Comparison of ENCODE assay signal across 9 cellular contexts in the genomic region with DNA sequence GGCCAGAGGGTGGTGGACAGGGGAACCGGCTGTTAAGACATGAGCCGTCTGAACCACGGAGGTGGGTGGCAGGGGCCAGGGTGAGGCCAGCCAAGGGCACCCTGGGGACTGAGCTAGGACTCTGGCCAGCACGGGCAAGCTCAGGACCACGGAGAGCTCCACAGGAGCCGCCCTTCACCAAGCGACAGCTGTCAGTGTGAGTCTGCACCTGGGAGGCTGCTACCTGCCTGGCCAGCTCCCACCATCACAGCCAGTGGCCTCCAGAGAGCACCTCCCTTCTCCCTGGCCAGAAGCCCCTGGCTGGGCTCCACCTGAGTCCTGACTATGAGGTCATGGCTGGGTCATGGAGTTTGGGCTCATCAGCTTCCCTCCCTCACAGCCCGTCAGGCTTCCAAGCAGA. TPM values are rescaled to one million over a fixed set of nuclear protein-coding genes. Genes with fewer than 3 reads are reported as not detected.
DNase-seq lines count a peak whose midpoint lies in the region; ATAC-seq, FAIRE-seq and TF ChIP-seq lines count a peak whose summit lies in the region.
"Had no signal": no experiment of that assay in that cellular context is flagged by ENCODE, and none has a peak within 500 bp of the region (broad histone marks: within the 10 kb centered on the region; RNA-seq: fewer than 3 reads in every experiment).

No MANE protein-coding gene starts in this region.

- H3K79me2 ChIP-seq in HCT116 (ENCODE audit: insufficient read depth, low read length) (no peaks in the 10 kb centered on the region), H1 (ENCODE audit: control insufficient read depth in 1 of 2, insufficient read depth in 2 of 2, low read length in 2 of 2) (no peaks in the 10 kb centered on the region)

- H3K27me3 ChIP-seq in HCT116 (ENCODE audit: insufficient read depth, low read length) (no peaks in the 10 kb centered on the region), H1 (replicated peaks in 1 of 4; ENCODE audit: control insufficient read depth in 3 of 4, extremely low read depth in 1 of 4, insufficient read depth in 3 of 4, low read length in 3 of 4) (no peaks in the 10 kb centered on the region; a peak in 1 of 7 replicates), pancreas (no peaks in the 10 kb centered on the region), aorta (ENCODE audit: control insufficient read depth in 1 of 2, insufficient read depth in 2 of 2, low read length in 1 of 2) (no peaks in the 10 kb centered on the region)

- CTCF ChIA-PET in HCT116 (lab: Charles Lee) (interaction anchor here (1.2 kb wide), 1 partner anchor 561 kb away, joined by 3 read pairs; no protein-coding TSS in a partner anchor), H1 (lab: Charles Lee; ENCODE audit: partially characterized antibody) (interaction anchor here (0.7 to 11.1 kb wide), 12 partner anchors 11 to 129 kb away, joined by 3 to 120 read pairs (median 4); no protein-coding TSS in a partner anchor)

- no peak overlapping the region for H4K91ac ChIP-seq in H1 (replicated peaks; ENCODE audit: insufficient read length, low read length)

- H3K9ac ChIP-seq in HCT116 (ENCODE audit: low read length) = no peak overlapping the region
- no peak overlapping the region for H3K9ac ChIP-seq in H1 (replicated peaks in 1 of 4; ENCODE audit: extremely low read depth in 1 of 4, low read depth in 3 of 4, low read length in 3 of 4)

- DNase-seq in HCT116 (ENCODE audit: low read depth, low spot score) (no peak), H1 (ENCODE audit: low read depth in 1 of 2, low spot score in 2 of 2) (peak in 1 of 2 experiments; percentile 85), pancreas (peak in 5 of 6 donors; percentile 43 to 86 (median 65)), aorta (no peak), KG1 (lab: John Stamatoyannopoulos, UW) (no peak)
- DNase-seq: central memory CD4-positive, alpha-beta T cell; DMS79 had no signal

- TF ChIP-seq POLR2A in HCT116 (IDR thresholded peaks at IDR 0.05; ENCODE audit: borderline replicate concordance, extremely low read depth, insufficient read depth, insufficient read length) (no peak), H1 (IDR thresholded peaks at IDR 0.05; ENCODE audit: control extremely low read depth in 1 of 2, low read depth in 2 of 2, low read length in 2 of 2) (no peak)

- H2BK120ac ChIP-seq in H1 (replicated peaks; ENCODE audit: low read depth, low read length) = no peak overlapping the region

- TF ChIP-seq CTCF in HCT116 (IDR thresholded peaks at IDR 0.05 in 2 of 3, conservative IDR thresholded peaks at IDR 0.05 in 1 of 3; ENCODE audit: borderline replicate concordance in 1 of 3, insufficient read depth in 1 of 3, low read depth in 2 of 3, low read length in 2 of 3) (no peak), H1 (IDR thresholded peaks at IDR 0.05; ENCODE audit: control extremely low read depth in 1 of 3, insufficient read depth in 1 of 3, low read depth in 1 of 3, low read length in 3 of 3) (no peak), pancreas (IDR thresholded peaks at IDR 0.05) (no peak)

- no peak for TF ChIP-seq EP300 in H1 (IDR thresholded peaks at IDR 0.05; ENCODE audit: borderline replicate concordance in 1 of 2, low read depth in 2 of 2, low read length in 2 of 2)

- H2AFZ ChIP-seq in HCT116 (ENCODE audit: low read depth, low read length, poor library complexity, severe bottlenecking) (no peak overlapping the region), H1 (ENCODE audit: low read length) (no peak overlapping the region)

- H2BK12ac ChIP-seq in H1 (ENCODE audit: low read depth, low read length) = no peak overlapping the region

- no peak overlapping the region for H3K27ac ChIP-seq in HCT116 (ENCODE audit: low read depth, low read length)
- no peak overlapping the region for H3K27ac ChIP-seq in H1 (ENCODE audit: low read depth, low read length)
- no peak overlapping the region for H3K27ac ChIP-seq in pancreas
- no peak overlapping the region for H3K27ac ChIP-seq in aorta (ENCODE audit: low read depth in 1 of 2, low read length in 2 of 2)

- no peak overlapping the region for H3K18ac ChIP-seq in H1 (ENCODE audit: extremely low read depth, low read length)

- no peak overlapping the region for H2AK5ac ChIP-seq in H1 (ENCODE audit: low read depth, low read length)

- ATAC-seq in HCT116 = peak; percentile 76
- ATAC-seq in pancreas = peak; percentile 56 to 81 (median 71)
- ATAC-seq in aorta (ENCODE audit: low FRiP score) = no peak
- ATAC-seq in GM21576 (IDR thresholded peaks at IDR 0.05; ENCODE audit: unreplicated experiment) = no peak

- H3K14ac ChIP-seq in H1 (ENCODE audit: insufficient read length) = no peak overlapping the region

- H3K9me2 ChIP-seq in HCT116 (ENCODE audit: insufficient read depth) = no peaks in the 10 kb centered on the region

- TF ChIP-seq RAD21 in HCT116 (IDR thresholded peaks at IDR 0.05; ENCODE audit: low read depth) (no peak), H1 (IDR thresholded peaks at IDR 0.05 in 1 of 2, conservative IDR thresholded peaks at IDR 0.05 in 1 of 2; ENCODE audit: low read depth in 2 of 2, low read length in 2 of 2) (peak in 1 of 2 experiments; percentile 5; a peak in 1 of 4 replicates)

- H3K9me3 ChIP-seq in HCT116 (ENCODE audit: control insufficient read depth in 1 of 2, insufficient read depth in 1 of 2, low read depth in 1 of 2, low read length in 2 of 2) = no peaks in the 10 kb centered on the region
- H3K9me3 ChIP-seq in H1 (ENCODE audit: insufficient read depth in 2 of 2, low read depth in 1 of 2, low read length in 1 of 2) = no peaks in the 10 kb centered on the region
- no peaks in the 10 kb centered on the region for H3K9me3 ChIP-seq in pancreas
- no peaks in the 10 kb centered on the region for H3K9me3 ChIP-seq in aorta (ENCODE audit: control insufficient read depth, low read length)

- H3K4me1 ChIP-seq in HCT116 (ENCODE audit: control insufficient read depth in 1 of 2, insufficient read depth in 2 of 2, low read length in 2 of 2) (no peaks in the 10 kb centered on the region), H1 (replicated peaks in 1 of 4; ENCODE audit: control insufficient read depth in 3 of 4, insufficient read depth in 4 of 4, low read length in 3 of 4) (peaks cover 4 to 15% (median 9%) of the 10 kb centered on the region in 4 experiments; a peak in 6 of 7 replicates), pancreas (peaks cover 6 to 11% (median 10%) of the 10 kb centered on the region in 3 donors), aorta (ENCODE audit: control insufficient read depth in 1 of 2, insufficient read depth in 2 of 2, low read length in 2 of 2) (no peaks in the 10 kb centered on the region)

- no TSS peak for BruUV-seq in HCT116 (replicated peaks; lab: Mats Ljungman, UMichigan)

- no peak overlapping the region for H3K23ac ChIP-seq in H1 (ENCODE audit: insufficient read length)

- FAIRE-seq in H1 (lab: Jason Lieb, UNC) (no peak), pancreas (lab: Jason Lieb, UNC) (no peak)

- H2BK5ac ChIP-seq in H1 (ENCODE audit: low read depth, low read length) = no peak overlapping the region

- no peak overlapping the region for H4K8ac ChIP-seq in H1 (ENCODE audit: extremely low read depth, insufficient read depth, low read length)

- H3K4me3 ChIP-seq in HCT116 (replicated peaks in 1 of 2; ENCODE audit: low read depth in 1 of 2, low read length in 2 of 2) = no peak overlapping the region
- H3K4me3 ChIP-seq in H1 (ENCODE audit: extremely low read depth in 1 of 4, insufficient read depth in 2 of 4, low read depth in 3 of 4, low read length in 4 of 4) = no peak overlapping the region
- no peak overlapping the region for H3K4me3 ChIP-seq in pancreas
- no peak overlapping the region for H3K4me3 ChIP-seq in aorta (ENCODE audit: low read length in 2 of 2)

- H3K4ac ChIP-seq in H1 (replicated peaks; ENCODE audit: insufficient read length, low read depth, low read length) = no peak overlapping the region

- H3K36me3 ChIP-seq in HCT116 (ENCODE audit: control insufficient read depth in 1 of 2, insufficient read depth in 2 of 2, low read length in 2 of 2) (no peaks in the 10 kb centered on the region), H1 (ENCODE audit: control insufficient read depth in 2 of 4, insufficient read depth in 4 of 4, low read length in 3 of 4) (no peaks in the 10 kb centered on the region), pancreas (no peaks in the 10 kb centered on the region), aorta (ENCODE audit: control insufficient read depth in 1 of 2, insufficient read depth in 2 of 2, low read length in 1 of 2) (no peaks in the 10 kb centered on the region)

- peaks cover 3% of the 10 kb centered on the region for H3K79me1 ChIP-seq in H1 (ENCODE audit: low read depth, low read length)

- H3K56ac ChIP-seq in H1 (replicated peaks; ENCODE audit: insufficient read length, low read depth, low read length) = no peak overlapping the region

- H3K23me2 ChIP-seq in H1 (ENCODE audit: low read depth, low read length) = no peaks in the 10 kb centered on the region

- H4K20me1 ChIP-seq in HCT116 (ENCODE audit: insufficient read depth) = no peaks in the 10 kb centered on the region
- peaks cover 9 to 17% of the 10 kb centered on the region in 2 experiments for H4K20me1 ChIP-seq in H1 (replicated peaks in 1 of 2; ENCODE audit: control insufficient read depth in 1 of 2, insufficient read depth in 2 of 2, low read length in 2 of 2)

- 69% methylated on average over 7 of the region's 8 CpGs; no CpG with 5 or more reads in 1 of the 2 experiments for WGBS in H1 (ENCODE audit: extremely low coverage in 1 of 2, insufficient coverage in 1 of 2, insufficient read length in 1 of 2, insufficient replicate concordance in 2 of 2, low coverage in 1 of 2, low lambda C conversion rate in 2 of 2, missing lambda C conversion rate in 1 of 2), 2 experiments
- WGBS in pancreas, 2 donors = 29 to 32% methylated on average over 8 of the region's 8 CpGs
- whole genome bisulfite sequencing in aorta, 2 donors = 20% methylated on average over 8 of the region's 8 CpGs

- intact Hi-C loops in HCT116 (cut with micrococcal nuclease) (no loop called here), pancreas (cut with DNase I) (no loop called here), aorta (cut with DNase I) (no loop called here)

- no peak overlapping the region for H3K4me2 ChIP-seq in HCT116 (ENCODE audit: low read length)
- H3K4me2 ChIP-seq in H1 (ENCODE audit: insufficient read depth in 1 of 2, low read depth in 2 of 2, low read length in 2 of 2) = no peak overlapping the region

- H2BK20ac ChIP-seq in H1 (ENCODE audit: low read length) = no peak overlapping the region

- H4K5ac ChIP-seq in H1 (ENCODE audit: insufficient read length, low read depth, low read length) = no peak overlapping the region

- RAD21 ChIA-PET in HCT116 (lab: Charles Lee; ENCODE audit: low non-redundant PET in 1 of 2, low total read pairs in 2 of 2, uncharacterized antibody in 2 of 2, unreplicated experiment in 2 of 2) = no interaction called here

- H2BK15ac ChIP-seq in H1 (ENCODE audit: low read length) = no peak overlapping the region

- POLR2A ChIA-PET in HCT116 (lab: Charles Lee) = interaction anchor here (0.7 kb wide), 1 partner anchor 48 kb away, joined by 4 read pairs; no protein-coding TSS in a partner anchor
- POLR2A ChIA-PET in H1 (lab: Charles Lee; ENCODE audit: partially characterized antibody) = interaction anchor here (0.7 to 2.0 kb wide), 8 partner anchors 10 to 164 kb away, joined by 3 to 7 read pairs (median 4); partner anchors contain the start of gene RPL3

RNA-seq across cellular contexts. Expression of gene MGAT3, which starts 21.6 kb away (rescaled TPM):
- total RNA-seq in HCT116 (2021; ENCODE audit: unreplicated experiment) = 0.20 TPM
- not detected in 2 replicates for polyA plus RNA-seq in HCT116 (2012)
- polyA plus RNA-seq in PFSK-1 (2012; ENCODE audit: insufficient read length, low read depth) = 0.72 TPM
- total RNA-seq in H1 (2021; fragmentation: NEBNext Ultra II Directional; extraction: Animal tissue kit (Norgen Biotek cat#: 25700)) = 8.5 and 9.2 TPM in 2 replicates
- 4.3 and 6.3 TPM in 2 replicates for polyA plus RNA-seq in H1 (2011; rRNA removed)
- polyA plus RNA-seq in H1 (2011; cell fraction: cytosol; rRNA removed) = 4.7 TPM
- polyA plus RNA-seq in H1 (2011; cell fraction: nucleus; rRNA removed) = 6.4 TPM
- polyA plus RNA-seq in H1 (2012, experiment 1 of 2) = 6.4 to 8.6 TPM (median 7.1 TPM) in 4 replicates
- 5.9 TPM for polyA plus RNA-seq in H1 (2012, experiment 2 of 2)
- 5.5 TPM for polyA plus RNA-seq in H1 (2013, experiment 1 of 2)
- 5.2 TPM for polyA plus RNA-seq in H1 (2013, experiment 2 of 2)
- polyA minus RNA-seq in H1 (2011; rRNA and poly(A)+ RNA removed) = 5.9 and 6.3 TPM in 2 replicates
- polyA minus RNA-seq in H1 (2011; cell fraction: cytosol; rRNA and poly(A)+ RNA removed) = 7.0 TPM
- polyA minus RNA-seq in H1 (2011; cell fraction: nucleus; rRNA and poly(A)+ RNA removed) = 4.2 TPM
- total RNA-seq in pancreas = 1 to 10 TPM; 1.6 to 4.2 (median 2.5) TPM
- polyA plus RNA-seq in pancreas = 1 to 10 TPM; 1.5 to 1.9 TPM
- 10 to 100 TPM in 1 of 2 donors, 1 to 10 TPM in 1; 2.5 to 11.0 TPM for total RNA-seq in aorta
- polyA plus RNA-seq in aorta = 1 to 10 TPM in 1 of 2 donors, under 1 TPM in 1; 0.26 to 1.1 TPM

RNA-seq across cellular contexts. Expression of gene MIEF1, which starts 23.6 kb away (rescaled TPM):
- 42.8 TPM for total RNA-seq in HCT116 (2021; ENCODE audit: unreplicated experiment)
- polyA plus RNA-seq in HCT116 (2012) = 23.4 and 23.7 TPM in 2 replicates
- polyA plus RNA-seq in PFSK-1 (2012; ENCODE audit: insufficient read length, low read depth) = 57.0 TPM
- 31.4 and 32.7 TPM in 2 replicates for total RNA-seq in H1 (2021; fragmentation: NEBNext Ultra II Directional; extraction: Animal tissue kit (Norgen Biotek cat#: 25700))
- polyA plus RNA-seq in H1 (2011; rRNA removed) = 16.8 and 21.0 TPM in 2 replicates
- polyA plus RNA-seq in H1 (2011; cell fraction: cytosol; rRNA removed) = 16.4 TPM
- polyA plus RNA-seq in H1 (2011; cell fraction: nucleus; rRNA removed) = 18.5 TPM
- polyA plus RNA-seq in H1 (2012, experiment 1 of 2) = 22.0 to 25.2 TPM (median 22.9 TPM) in 4 replicates
- 14.3 TPM for polyA plus RNA-seq in H1 (2012, experiment 2 of 2)
- 18.5 TPM for polyA plus RNA-seq in H1 (2013, experiment 1 of 2)
- polyA plus RNA-seq in H1 (2013, experiment 2 of 2) = 18.4 TPM
- polyA minus RNA-seq in H1 (2011; rRNA and poly(A)+ RNA removed) = 36.0 and 36.1 TPM in 2 replicates
- polyA minus RNA-seq in H1 (2011; cell fraction: cytosol; rRNA and poly(A)+ RNA removed) = 17.9 TPM
- 17.9 TPM for polyA minus RNA-seq in H1 (2011; cell fraction: nucleus; rRNA and poly(A)+ RNA removed)
- 10 to 100 TPM in 5 of 6 donors, 1 to 10 TPM in 1; 8.8 to 15.1 (median 12.7) TPM for total RNA-seq in pancreas
- polyA plus RNA-seq in pancreas = 1 to 10 TPM; 6.3 TPM
- total RNA-seq in aorta = 10 to 100 TPM; 15.5 to 20.1 TPM
- 1 to 10 TPM; 8.0 to 8.3 TPM for polyA plus RNA-seq in aorta

RNA-seq across cellular contexts. Expression of gene ATF4, which starts 41.9 kb away (rescaled TPM):
- total RNA-seq in HCT116 (2021; ENCODE audit: unreplicated experiment) (608 TPM), pancreas (100 to 1,000 TPM; 155 to 472 (median 217) TPM), aorta (100 to 1,000 TPM; 305 to 381 TPM)
- polyA plus RNA-seq in HCT116 (2012) = 588 and 690 TPM in 2 replicates
- polyA plus RNA-seq in PFSK-1 (2012; ENCODE audit: insufficient read length, low read depth) = 991 TPM
- 543 and 553 TPM in 2 replicates for total RNA-seq in H1 (2021; fragmentation: NEBNext Ultra II Directional; extraction: Animal tissue kit (Norgen Biotek cat#: 25700))
- polyA plus RNA-seq in H1 (2011; rRNA removed) (685 and 704 TPM in 2 replicates), pancreas (100 to 1,000 TPM; 418 to 423 TPM), aorta (100 to 1,000 TPM; 515 to 759 TPM)
- 868 TPM for polyA plus RNA-seq in H1 (2011; cell fraction: cytosol; rRNA removed)
- polyA plus RNA-seq in H1 (2011; cell fraction: nucleus; rRNA removed) = 703 TPM
- 598 to 685 TPM (median 617 TPM) in 4 replicates for polyA plus RNA-seq in H1 (2012, experiment 1 of 2)
- 699 TPM for polyA plus RNA-seq in H1 (2012, experiment 2 of 2)
- 476 TPM for polyA plus RNA-seq in H1 (2013, experiment 1 of 2)
- 475 TPM for polyA plus RNA-seq in H1 (2013, experiment 2 of 2)
- polyA minus RNA-seq in H1 (2011; rRNA and poly(A)+ RNA removed) = 314 and 359 TPM in 2 replicates
- polyA minus RNA-seq in H1 (2011; cell fraction: cytosol; rRNA and poly(A)+ RNA removed) = 150 TPM
- 255 TPM for polyA minus RNA-seq in H1 (2011; cell fraction: nucleus; rRNA and poly(A)+ RNA removed)

RNA-seq across cellular contexts. Expression of gene RPS19BP1, which starts 54.1 kb away (rescaled TPM):
- total RNA-seq in HCT116 (2021; ENCODE audit: unreplicated experiment) = 80.4 TPM
- polyA plus RNA-seq in HCT116 (2012) = 69.1 and 86.9 TPM in 2 replicates
- 128 TPM for polyA plus RNA-seq in PFSK-1 (2012; ENCODE audit: insufficient read length, low read depth)
- total RNA-seq in H1 (2021; fragmentation: NEBNext Ultra II Directional; extraction: Animal tissue kit (Norgen Biotek cat#: 25700)) = 77.5 and 77.9 TPM in 2 replicates
- polyA plus RNA-seq in H1 (2011; rRNA removed) = 97.9 and 120 TPM in 2 replicates
- polyA plus RNA-seq in H1 (2011; cell fraction: cytosol; rRNA removed) = 120 TPM
- polyA plus RNA-seq in H1 (2011; cell fraction: nucleus; rRNA removed) = 94.6 TPM
- 79.6 to 99.4 TPM (median 89.0 TPM) in 4 replicates for polyA plus RNA-seq in H1 (2012, experiment 1 of 2)
- polyA plus RNA-seq in H1 (2012, experiment 2 of 2) = 100 TPM
- polyA plus RNA-seq in H1 (2013, experiment 1 of 2) = 71.2 TPM
- 71.6 TPM for polyA plus RNA-seq in H1 (2013, experiment 2 of 2)
- 7.8 and 8.1 TPM in 2 replicates for polyA minus RNA-seq in H1 (2011; rRNA and poly(A)+ RNA removed)
- 16.2 TPM for polyA minus RNA-seq in H1 (2011; cell fraction: cytosol; rRNA and poly(A)+ RNA removed)
- polyA minus RNA-seq in H1 (2011; cell fraction: nucleus; rRNA and poly(A)+ RNA removed) = 23.8 TPM
- total RNA-seq in pancreas = 10 to 100 TPM; 25.9 to 50.8 (median 33.7) TPM
- 100 to 1,000 TPM; 113 to 117 TPM for polyA plus RNA-seq in pancreas
- 10 to 100 TPM; 50.4 to 51.8 TPM for total RNA-seq in aorta
- 100 to 1,000 TPM; 159 to 160 TPM for polyA plus RNA-seq in aorta

Comparison
In these comparisons a context has a peak if more than half of its experiments do, and no peak if none do; other contexts are left out.
1. ATAC-seq: peak in HCT116 (single experiment) and pancreas (4 of 4); none in aorta (single experiment) and GM21576 (single experiment).
2. DNase-seq: peak in pancreas (5 of 6); none in HCT116 (single experiment), aorta (0 of 2) and KG1 (single experiment).
3. Of the 16 proteins assayed by ChIP-seq in both H1 and HCT116: peak only in H1: MAX and SIN3A; only in HCT116: none; in both: none; in neither: 13; mixed calls (peak in some experiments, not most) for 1.